In the genomic region with DNA sequence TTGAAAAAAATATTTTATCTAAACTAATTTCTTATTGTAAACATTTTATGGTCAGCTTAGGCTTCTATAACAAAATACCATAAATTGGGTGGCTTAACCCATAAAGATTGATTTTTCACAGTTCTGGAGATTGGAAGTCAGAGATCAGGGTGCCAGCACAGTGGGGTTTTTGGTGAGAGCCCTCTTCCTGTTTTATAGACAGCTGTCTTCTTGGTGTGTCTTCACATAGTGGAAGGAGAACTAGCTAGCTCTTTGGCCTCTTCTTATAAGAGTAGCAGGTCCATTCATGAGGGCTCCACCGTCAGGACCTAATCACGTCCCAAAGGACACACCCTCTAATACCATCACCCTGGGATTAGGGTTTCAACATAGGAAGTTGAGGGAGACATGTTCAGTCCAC, we compare ENCODE assay signal across 20 cellular contexts. TPM values are rescaled to one million over a fixed set of nuclear protein-coding genes. Genes with fewer than 3 reads are reported as not detected.
DNase-seq lines count a peak whose midpoint lies in the region; ATAC-seq lines count a peak whose summit lies in the region.
"Had no signal": no experiment of that assay in that cellular context is flagged by ENCODE, and none has a peak within 500 bp of the region (broad histone marks: within the 10 kb centered on the region; RNA-seq: fewer than 3 reads in every experiment).

No MANE protein-coding gene starts in this region.

- peaks cover 1% of the 10 kb centered on the region for H3K4me1 Mint-ChIP-seq in activated naive CD8-positive, alpha-beta T cell (ENCODE audit: low read depth)
- peaks cover 3% of the 10 kb centered on the region for H3K4me1 Mint-ChIP-seq in activated naive CD8-positive, alpha-beta T cell treated with anti-CD3 and anti-CD28 coated beads for 36 hours
- H3K4me1 Mint-ChIP-seq in T-helper 17 cell: peaks cover 5% of the 10 kb centered on the region
- H3K4me1 Mint-ChIP-seq in stimulated activated effector memory CD8-positive, alpha-beta T cell treated with anti-CD3 and anti-CD28 coated beads, Interleukin-12 subunit alpha, Interleukin-12 subunit beta, amount 100 ng/mL, for 72 hours: no peaks in the 10 kb centered on the region
- H3K4me1 Mint-ChIP-seq: IgD-negative memory B cell had no signal

- H3K9me3 Mint-ChIP-seq in activated naive CD8-positive, alpha-beta T cell (ENCODE audit: low read depth): no peaks in the 10 kb centered on the region
- peaks cover 3% of the 10 kb centered on the region for H3K9me3 Mint-ChIP-seq in activated naive CD8-positive, alpha-beta T cell treated with anti-CD3 and anti-CD28 coated beads for 36 hours
- H3K9me3 Mint-ChIP-seq in stimulated activated effector memory CD8-positive, alpha-beta T cell treated with anti-CD3 and anti-CD28 coated beads, Interleukin-12 subunit alpha, Interleukin-12 subunit beta, amount 100 ng/mL, for 72 hours: no peaks in the 10 kb centered on the region
- H3K9me3 Mint-ChIP-seq: CD8-positive, alpha-beta memory T cell; IgD-negative memory B cell had no signal

- peak overlapping the region; percentile 51 for H3K27ac Mint-ChIP-seq in activated naive CD8-positive, alpha-beta T cell
- H3K27ac Mint-ChIP-seq in activated naive CD8-positive, alpha-beta T cell treated with anti-CD3 and anti-CD28 coated beads for 36 hours: no peak overlapping the region
- peak overlapping the region; percentile 47 for H3K27ac Mint-ChIP-seq in T-helper 17 cell
- peak overlapping the region; percentile 54 for H3K27ac Mint-ChIP-seq in stimulated activated effector memory CD8-positive, alpha-beta T cell treated with anti-CD3 and anti-CD28 coated beads, Interleukin-12 subunit alpha, Interleukin-12 subunit beta, amount 100 ng/mL, for 72 hours
- H3K27ac Mint-ChIP-seq: IgD-negative memory B cell had no signal

- DNase-seq in activated naive CD8-positive, alpha-beta T cell treated with anti-CD3 and anti-CD28 coated beads for 36 hours: no peak
- DNase-seq in MV-4-11 (lab: John Stamatoyannopoulos, UW): peak; percentile 35
- no peak for DNase-seq in T-helper 17 cell
- no peak for DNase-seq in stimulated activated effector memory CD8-positive, alpha-beta T cell treated with anti-CD3 and anti-CD28 coated beads, Interleukin-12 subunit alpha, Interleukin-12 subunit beta, amount 100 ng/mL, for 72 hours (ENCODE audit: low spot score in 2 of 2)
- DNase-seq: C1 segment of cervical spinal cord; CD8-positive, alpha-beta memory T cell; DMS 273 treated with DMSO at 0.1 percent for 48 hours; DMS79 treated with DMSO at 0.1 percent for 48 hours; NCI-H1105 treated with DMSO at 0.1 percent for 48 hours; NCI-H146; NCI-H1930; NCI-H446 treated with DMSO at 0.1 percent for 48 hours; NCI-H526; PC-3; SK-N-SH had no signal

- H3K36me3 Mint-ChIP-seq in activated naive CD8-positive, alpha-beta T cell: peaks cover 30% of the 10 kb centered on the region
- H3K36me3 Mint-ChIP-seq in activated naive CD8-positive, alpha-beta T cell treated with anti-CD3 and anti-CD28 coated beads for 36 hours: peaks cover 49% of the 10 kb centered on the region
- peaks cover 15% of the 10 kb centered on the region for H3K36me3 Mint-ChIP-seq in T-helper 17 cell (ENCODE audit: low read depth)
- H3K36me3 Mint-ChIP-seq in stimulated activated effector memory CD8-positive, alpha-beta T cell treated with anti-CD3 and anti-CD28 coated beads, Interleukin-12 subunit alpha, Interleukin-12 subunit beta, amount 100 ng/mL, for 72 hours: peaks cover 53% of the 10 kb centered on the region
- H3K36me3 Mint-ChIP-seq: IgD-negative memory B cell had no signal

- no peaks in the 10 kb centered on the region for H3K9me3 ChIP-seq in T-helper 17 cell (ENCODE audit: control insufficient read depth, low read length, poor library complexity, severe bottlenecking)
- H3K9me3 ChIP-seq: SK-N-SH had no signal

- H3K4me3 Mint-ChIP-seq in activated naive CD8-positive, alpha-beta T cell: no peak overlapping the region
- H3K4me3 Mint-ChIP-seq in activated naive CD8-positive, alpha-beta T cell treated with anti-CD3 and anti-CD28 coated beads for 36 hours: no peak overlapping the region
- H3K4me3 Mint-ChIP-seq in T-helper 17 cell: no peak overlapping the region
- no peak overlapping the region for H3K4me3 Mint-ChIP-seq in stimulated activated effector memory CD8-positive, alpha-beta T cell treated with anti-CD3 and anti-CD28 coated beads, Interleukin-12 subunit alpha, Interleukin-12 subunit beta, amount 100 ng/mL, for 72 hours
- H3K4me3 Mint-ChIP-seq: CD8-positive, alpha-beta memory T cell; IgD-negative memory B cell had no signal

- ATAC-seq in T-helper 17 cell (no peak), GM21390 (IDR thresholded peaks at IDR 0.05; ENCODE audit: unreplicated experiment) (no peak), GM18517 (IDR thresholded peaks at IDR 0.05; ENCODE audit: unreplicated experiment) (no peak)
- ATAC-seq in stimulated activated effector memory CD8-positive, alpha-beta T cell treated with anti-CD3 and anti-CD28 coated beads, Interleukin-12 subunit alpha, Interleukin-12 subunit beta, amount 100 ng/mL, for 72 hours: no peak
- ATAC-seq: HCT116, PC-3 had no signal

- no peaks in the 10 kb centered on the region for H3K27me3 Mint-ChIP-seq in activated naive CD8-positive, alpha-beta T cell
- no peaks in the 10 kb centered on the region for H3K27me3 Mint-ChIP-seq in activated naive CD8-positive, alpha-beta T cell treated with anti-CD3 and anti-CD28 coated beads for 36 hours
- no peaks in the 10 kb centered on the region for H3K27me3 Mint-ChIP-seq in T-helper 17 cell
- H3K27me3 Mint-ChIP-seq: CD8-positive, alpha-beta memory T cell had no signal

RNA-seq across cellular contexts. Expression of a gene that starts 26.6 kb away (rescaled TPM):
- total RNA-seq in activated naive CD8-positive, alpha-beta T cell treated with anti-CD3 and anti-CD28 coated beads for 36 hours: 10 to 100 TPM; 20.8 to 27.3 TPM
- total RNA-seq in T-helper 17 cell: 10 to 100 TPM; 31.4 to 42.8 TPM

RNA-seq across cellular contexts. Expression of a gene that starts 56.3 kb away (rescaled TPM):
- total RNA-seq in activated naive CD8-positive, alpha-beta T cell treated with anti-CD3 and anti-CD28 coated beads for 36 hours: 10 to 100 TPM; 68.9 TPM
- total RNA-seq in T-helper 17 cell: 10 to 100 TPM; 77.0 to 94.6 TPM
